8 cellular contexts compared by ENCODE assay signal in the genomic region with DNA sequence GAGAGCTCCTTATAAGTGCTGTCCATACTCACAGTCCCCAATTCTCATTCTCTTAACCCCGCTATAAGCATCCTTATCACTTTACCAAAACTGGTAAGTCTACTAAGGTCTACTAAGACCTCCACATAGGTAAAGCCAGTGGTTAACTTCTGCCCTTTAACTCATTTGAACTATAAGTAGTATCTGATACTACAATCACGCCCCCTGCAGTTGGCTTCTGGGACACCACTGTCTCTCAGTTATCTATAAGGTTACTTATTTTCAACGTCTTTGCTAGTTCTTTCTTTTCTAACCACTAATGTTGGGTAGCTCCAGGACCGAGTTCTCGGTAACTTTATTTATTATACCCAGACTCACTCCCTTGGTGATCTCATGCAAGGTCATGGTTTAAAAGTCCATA.
DNase-seq lines count a peak whose midpoint lies in the region; ATAC-seq, FAIRE-seq and TF ChIP-seq lines count a peak whose summit lies in the region.

No MANE protein-coding gene starts in this region.

- WGBS in GM12878 (ENCODE audit: insufficient coverage, insufficient replicate concordance, low lambda C conversion rate, missing lambda C conversion rate): 56% methylated on average over 5 of the region's 5 CpGs
- WGBS in suprapubic skin: 85% methylated on average over 5 of the region's 5 CpGs

- no TSS peak for BruUV-seq in GM12878 (replicated peaks; lab: Mats Ljungman, UMichigan)

- no peaks in the 10 kb centered on the region for H3K9me3 ChIP-seq in GM12878 (replicated peaks; ENCODE audit: control insufficient read depth, insufficient read depth, low read length)
- H3K9me3 ChIP-seq in suprapubic skin: no peaks in the 10 kb centered on the region

- H2AFZ ChIP-seq in GM12878 (ENCODE audit: control insufficient read depth, low read depth, low read length): no peak overlapping the region

- no peaks in the 10 kb centered on the region for H3K79me2 ChIP-seq in GM12878 (ENCODE audit: control insufficient read depth, insufficient read depth, low read length)

- H3K9ac ChIP-seq in GM12878 (ENCODE audit: control insufficient read depth, insufficient read depth, low read length): no peak overlapping the region

- no peaks in the 10 kb centered on the region for H4K20me1 ChIP-seq in GM12878 (ENCODE audit: control insufficient read depth, insufficient read depth)

- H3K27me3 ChIP-seq in GM12878 (replicated peaks in 1 of 2; ENCODE audit: control insufficient read depth in 2 of 2, insufficient read depth in 2 of 2, low read length in 1 of 2) (no peaks in the 10 kb centered on the region), suprapubic skin (no peaks in the 10 kb centered on the region)

- intact Hi-C loops in GM12878 (cut with micrococcal nuclease; ENCODE audit: unreplicated experiment): loop anchor here (1.0 kb wide), 1 partner anchor 68 kb away; no protein-coding TSS in a partner anchor

- TF ChIP-seq RAD21 in GM12878 (IDR thresholded peaks at IDR 0.05; ENCODE audit: insufficient read depth, low read depth, low read length): no peak; the same call in 1 of the 2 replicates

- SMC1A ChIA-PET in GM12878 (lab: Charles Lee; ENCODE audit: uncharacterized antibody, unreplicated experiment): interaction anchor here (4.6 kb wide), 1 partner anchor 69 kb away, joined by 23 read pairs; no protein-coding TSS in a partner anchor

- POLR2A ChIA-PET in GM12878 (lab: Charles Lee): no interaction called here

- peak; percentile 39 for DNase-seq in activated CD4-positive, CD25-positive, alpha-beta regulatory T cell treated with anti-CD3 and anti-CD28 coated beads, Interleukin-2, amount 50 U/mL, for 72 hours
- DNase-seq in activated CD4-positive, CD25-positive, alpha-beta regulatory T cell (lab: John Stamatoyannopoulos, UW): no peak
- peak; percentile 19 for DNase-seq in NCI-H2107 (lab: John Stamatoyannopoulos, UW)
- no peak for DNase-seq in GM12878 (ENCODE audit: low read depth, low spot score)
- DNase-seq in retinal pigment epithelial cell (ENCODE audit: low read depth): no peak
- no peak for DNase-seq in suprapubic skin (ENCODE audit: low spot score in 2 of 2)
- DNase-seq in NCI-H774 (lab: John Stamatoyannopoulos, UW): no peak

- H3K4me3 ChIP-seq in GM12878 (no peak overlapping the region), retinal pigment epithelial cell (ENCODE audit: low read length) (no peak overlapping the region), suprapubic skin (no peak overlapping the region)

- H3K27ac ChIP-seq in GM12878 (ENCODE audit: control insufficient read depth, insufficient read depth) (no peak overlapping the region), suprapubic skin (no peak overlapping the region)

- FAIRE-seq in GM12878 (lab: Jason Lieb, UNC): no peak

- peak in 2 of 3 experiments; percentile 11 to 34; a peak in 3 of 6 replicates for TF ChIP-seq CTCF in GM12878 (IDR thresholded peaks at IDR 0.05 in 2 of 3, conservative IDR thresholded peaks at IDR 0.05 in 1 of 3; ENCODE audit: control insufficient read depth in 2 of 3, extremely low read depth in 1 of 3, insufficient read depth in 1 of 3, low read depth in 3 of 3, low read length in 3 of 3)
- TF ChIP-seq CTCF in retinal pigment epithelial cell (conservative IDR thresholded peaks at IDR 0.05; ENCODE audit: low read depth, low read length): peak; percentile 39
- TF ChIP-seq CTCF in suprapubic skin (IDR thresholded peaks at IDR 0.05): no peak

- no peaks in the 10 kb centered on the region for H3K4me1 ChIP-seq in GM12878 (ENCODE audit: control insufficient read depth, insufficient read depth, low read length)
- no peaks in the 10 kb centered on the region for H3K4me1 ChIP-seq in suprapubic skin

- no peak overlapping the region for H3K4me2 ChIP-seq in GM12878 (ENCODE audit: control insufficient read depth, insufficient read depth)

- RAD21 ChIA-PET in GM12878 (lab: Charles Lee; ENCODE audit: unreplicated experiment): interaction anchor here (1.0 kb wide), 1 partner anchor 68 kb away, joined by 4 read pairs; no protein-coding TSS in a partner anchor

- H3K36me3 ChIP-seq in GM12878 (ENCODE audit: control insufficient read depth in 2 of 2, insufficient read depth in 2 of 2, low read length in 1 of 2): no peaks in the 10 kb centered on the region
- H3K36me3 ChIP-seq in suprapubic skin: no peaks in the 10 kb centered on the region

- TF ChIP-seq POLR2A in GM12878 (IDR thresholded peaks at IDR 0.05; ENCODE audit: low read depth, low read length) (no peak), suprapubic skin (IDR thresholded peaks at IDR 0.05) (no peak)

- no peak for TF ChIP-seq EP300 in GM12878 (IDR thresholded peaks at IDR 0.05; ENCODE audit: borderline replicate concordance in 1 of 2, control insufficient read depth in 1 of 2, low read depth in 2 of 2, low read length in 2 of 2)
- TF ChIP-seq EP300 in suprapubic skin (IDR thresholded peaks at IDR 0.05): no peak

- ATAC-seq in GM12878: peak; percentile 66
- ATAC-seq in HG02884 (IDR thresholded peaks at IDR 0.05; ENCODE audit: unreplicated experiment): no peak

- CTCF ChIA-PET in GM12878 (lab: Yijun Ruan, JAX): interaction anchor here (0.7 to 3.8 kb wide), 5 partner anchors 10 to 164 kb away, joined by 3 to 23 read pairs (median 8); no protein-coding TSS in a partner anchor

- in situ Hi-C loops in GM12878 (cut with MboI): no loop called here

TF ChIP-seq in GM12878, 131 proteins besides CTCF, POLR2A, EP300 and RAD21:
- TF ChIP-seq, protein P1, sequence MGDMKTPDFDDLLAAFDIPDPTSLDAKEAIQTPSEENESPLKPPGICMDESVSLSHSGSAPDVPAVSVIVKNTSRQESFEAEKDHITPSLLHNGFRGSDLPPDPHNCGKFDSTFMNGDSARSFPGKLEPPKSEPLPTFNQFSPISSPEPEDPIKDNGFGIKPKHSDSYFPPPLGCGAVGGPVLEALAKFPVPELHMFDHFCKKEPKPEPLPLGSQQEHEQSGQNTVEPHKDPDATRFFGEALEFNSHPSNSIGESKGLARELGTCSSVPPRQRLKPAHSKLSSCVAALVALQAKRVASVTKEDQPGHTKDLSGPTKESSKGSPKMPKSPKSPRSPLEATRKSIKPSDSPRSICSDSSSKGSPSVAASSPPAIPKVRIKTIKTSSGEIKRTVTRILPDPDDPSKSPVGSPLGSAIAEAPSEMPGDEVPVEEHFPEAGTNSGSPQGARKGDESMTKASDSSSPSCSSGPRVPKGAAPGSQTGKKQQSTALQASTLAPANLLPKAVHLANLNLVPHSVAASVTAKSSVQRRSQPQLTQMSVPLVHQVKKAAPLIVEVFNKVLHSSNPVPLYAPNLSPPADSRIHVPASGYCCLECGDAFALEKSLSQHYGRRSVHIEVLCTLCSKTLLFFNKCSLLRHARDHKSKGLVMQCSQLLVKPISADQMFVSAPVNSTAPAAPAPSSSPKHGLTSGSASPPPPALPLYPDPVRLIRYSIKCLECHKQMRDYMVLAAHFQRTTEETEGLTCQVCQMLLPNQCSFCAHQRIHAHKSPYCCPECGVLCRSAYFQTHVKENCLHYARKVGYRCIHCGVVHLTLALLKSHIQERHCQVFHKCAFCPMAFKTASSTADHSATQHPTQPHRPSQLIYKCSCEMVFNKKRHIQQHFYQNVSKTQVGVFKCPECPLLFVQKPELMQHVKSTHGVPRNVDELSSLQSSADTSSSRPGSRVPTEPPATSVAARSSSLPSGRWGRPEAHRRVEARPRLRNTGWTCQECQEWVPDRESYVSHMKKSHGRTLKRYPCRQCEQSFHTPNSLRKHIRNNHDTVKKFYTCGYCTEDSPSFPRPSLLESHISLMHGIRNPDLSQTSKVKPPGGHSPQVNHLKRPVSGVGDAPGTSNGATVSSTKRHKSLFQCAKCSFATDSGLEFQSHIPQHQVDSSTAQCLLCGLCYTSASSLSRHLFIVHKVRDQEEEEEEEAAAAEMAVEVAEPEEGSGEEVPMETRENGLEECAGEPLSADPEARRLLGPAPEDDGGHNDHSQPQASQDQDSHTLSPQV (IDR thresholded peaks at IDR 0.05): no peak
- TF ChIP-seq SMC3 (IDR thresholded peaks at IDR 0.05; ENCODE audit: borderline replicate concordance, low read length) (peak; percentile 16; the same call in 1 of the 2 replicates), GABPA (IDR thresholded peaks at IDR 0.05; ENCODE audit: low read depth) (no peak)

Comparison
In these comparisons a context has a peak if more than half of its experiments do, and no peak if none do; other contexts are left out.
1. DNase-seq: peak in activated CD4-positive, CD25-positive, alpha-beta regulatory T cell treated with anti-CD3 and anti-CD28 coated beads, Interleukin-2, amount 50 U/mL, for 72 hours (single experiment) and NCI-H2107 (single experiment); none in activated CD4-positive, CD25-positive, alpha-beta regulatory T cell (0 of 4), GM12878 (single experiment), retinal pigment epithelial cell (single experiment), suprapubic skin (0 of 2) and NCI-H774 (single experiment).
2. CTCF ChIP-seq: peak in GM12878 (2 of 3) and retinal pigment epithelial cell (single experiment); none in suprapubic skin (0 of 2).